6 cellular contexts compared by ENCODE assay signal in the genomic region with DNA sequence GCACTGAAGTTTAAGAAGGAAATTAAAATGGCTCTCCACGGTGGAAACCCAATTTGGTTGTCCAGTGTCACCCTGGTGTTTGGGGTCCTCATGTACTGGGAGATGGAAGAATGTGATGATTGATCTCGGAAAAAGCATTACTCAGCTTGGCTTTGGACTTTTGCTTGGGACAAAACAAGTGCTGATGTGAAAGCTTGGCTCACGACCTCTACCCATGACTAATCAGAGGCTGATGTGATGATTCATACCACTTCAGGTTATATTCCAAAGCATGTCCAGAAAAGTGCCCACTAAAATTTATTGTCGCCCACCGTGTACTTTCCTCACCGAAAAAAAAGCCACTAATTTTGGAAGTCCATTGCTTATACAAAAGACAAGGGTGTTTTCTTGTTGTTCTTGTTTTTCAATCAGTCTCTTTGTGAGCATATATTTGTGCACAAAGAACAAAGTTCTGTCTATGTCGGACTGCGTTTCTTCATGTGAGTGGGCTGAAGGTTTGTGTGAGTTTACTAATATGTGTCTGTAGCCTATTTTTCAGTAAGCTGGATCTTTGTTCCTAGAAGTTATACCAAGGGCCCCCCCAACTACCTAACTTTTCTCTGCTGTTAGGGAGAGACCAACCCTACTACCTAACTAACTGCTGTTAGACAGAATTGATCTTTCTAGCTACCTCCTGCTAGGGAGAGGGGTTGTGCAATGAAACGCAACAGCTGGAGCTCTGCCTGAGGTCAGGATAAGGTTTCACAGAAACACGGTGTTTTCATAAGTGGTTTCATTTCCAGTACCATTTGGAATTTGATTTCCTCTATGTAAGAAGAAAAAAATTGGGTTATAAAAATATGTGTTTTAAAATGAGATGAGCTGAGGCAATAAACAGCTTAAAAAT. TPM values are rescaled to one million over a fixed set of nuclear protein-coding genes. Genes with fewer than 3 reads are reported as not detected.
"Had no signal": no experiment of that assay in that cellular context is flagged by ENCODE, and none has a peak within 500 bp of the region (broad histone marks: within the 10 kb centered on the region; RNA-seq: fewer than 3 reads in every experiment).

No MANE protein-coding gene starts in this region.

RNA-seq across cellular contexts. Expression of a gene that starts 22.8 kb away (rescaled TPM):
- total RNA-seq: GM23248, H4, H7, HT-29, IMR-90, K562 had no signal
- polyA plus RNA-seq: GM23248, IMR-90, K562 had no signal
